In genomic region chr12:50620050-50620974, GRCh38 we compare ENCODE assay signal across 8 cellular contexts.
DNase-seq lines count a peak whose midpoint lies in the region; FAIRE-seq and TF ChIP-seq lines count a peak whose summit lies in the region.

No MANE protein-coding gene starts in this region.

- H3K27ac Mint-ChIP-seq in osteocyte (ENCODE audit: unreplicated experiment) = peak overlapping the region; percentile 52

- H3K27ac ChIP-seq in small intestine (ENCODE audit: low read depth in 1 of 2, low read length in 1 of 2) = peak overlapping the region in 1 of 2 donors; percentile 62

- no peaks in the 10 kb centered on the region for H3K36me3 ChIP-seq in NT2/D1 (ENCODE audit: insufficient read depth, insufficient read length, low read length)
- no peaks in the 10 kb centered on the region for H3K36me3 ChIP-seq in small intestine (ENCODE audit: control insufficient read depth in 2 of 2, insufficient read depth in 2 of 2, low read length in 2 of 2)

- H3K4me1 ChIP-seq in NT2/D1 (ENCODE audit: insufficient read depth, insufficient read length) = peaks cover 3% of the 10 kb centered on the region
- peaks cover 21 to 22% of the 10 kb centered on the region in 2 donors for H3K4me1 ChIP-seq in small intestine (ENCODE audit: control insufficient read depth in 2 of 2, insufficient read depth in 1 of 2, low read depth in 1 of 2, low read length in 1 of 2)

- H3K4me3 ChIP-seq in NT2/D1 (ENCODE audit: insufficient read length, low read depth) = no peak overlapping the region
- no peak overlapping the region for H3K4me3 ChIP-seq in small intestine (ENCODE audit: low read depth in 1 of 2, low read length in 2 of 2)

- peaks cover 61% of the 10 kb centered on the region for H3K4me1 Mint-ChIP-seq in osteocyte (ENCODE audit: unreplicated experiment)

- no peak overlapping the region for H3K4me3 Mint-ChIP-seq in osteocyte (ENCODE audit: unreplicated experiment)

- WGBS in small intestine, 3 donors = 72 to 78% (median 74%) methylated on average over 9 of the region's 9 CpGs

- peak; percentile 25 for DNase-seq in activated naive CD4-positive, alpha-beta T cell treated with anti-CD3 and anti-CD28 coated beads, Interleukin-2, amount 50 U/mL, for 16 hours
- DNase-seq in activated naive CD4-positive, alpha-beta T cell treated with Interleukin-2 at 50 U/mL for 16 hours = no peak
- DNase-seq in NT2/D1 (ENCODE audit: low read depth, low spot score) (peak; percentile 38), epidermal melanocyte (ENCODE audit: insufficient read length, low spot score) (peak; percentile 63), osteocyte (ENCODE audit: extremely low spot score, unreplicated experiment) (no peak), OCI-M1 (lab: John Stamatoyannopoulos, UW) (no peak), small intestine (no peak), NAMALWA (ENCODE audit: low spot score) (no peak)

- TF ChIP-seq CTCF in osteocyte (IDR thresholded peaks at IDR 0.05) = no peak

- no peaks in the 10 kb centered on the region for H3K9me3 Mint-ChIP-seq in osteocyte (ENCODE audit: unreplicated experiment)

- H3K27me3 Mint-ChIP-seq in osteocyte (ENCODE audit: unreplicated experiment) = no peaks in the 10 kb centered on the region

- no peaks in the 10 kb centered on the region for H3K9me3 ChIP-seq in NT2/D1 (ENCODE audit: insufficient read depth, low read length)
- H3K9me3 ChIP-seq in small intestine (ENCODE audit: control insufficient read depth, low read depth) = no peaks in the 10 kb centered on the region

- H3K27me3 ChIP-seq in NT2/D1 (ENCODE audit: insufficient read depth, insufficient read length) (no peaks in the 10 kb centered on the region), small intestine (ENCODE audit: control insufficient read depth in 2 of 2, insufficient read depth in 2 of 2, low read length in 2 of 2) (no peaks in the 10 kb centered on the region)

- no peak overlapping the region for H3K9ac ChIP-seq in NT2/D1 (ENCODE audit: insufficient read length, low read depth)

- H3K36me3 Mint-ChIP-seq in osteocyte (ENCODE audit: unreplicated experiment) = peaks cover 2% of the 10 kb centered on the region

- FAIRE-seq in small intestine (lab: Jason Lieb, UNC) = no peak

Comparison
In these comparisons a context has a peak if more than half of its experiments do, and no peak if none do; other contexts are left out.
1. DNase-seq: peak in activated naive CD4-positive, alpha-beta T cell treated with anti-CD3 and anti-CD28 coated beads, Interleukin-2, amount 50 U/mL, for 16 hours (single experiment), NT2/D1 (single experiment) and epidermal melanocyte (single experiment); none in activated naive CD4-positive, alpha-beta T cell treated with Interleukin-2 at 50 U/mL for 16 hours (single experiment), osteocyte (single experiment), OCI-M1 (single experiment), small intestine (single experiment) and NAMALWA (single experiment).